In genomic region chr14:41403360-41403759, GRCh38 we compare ENCODE assay signal across 15 cellular contexts.
DNase-seq lines count a peak whose midpoint lies in the region; FAIRE-seq and TF ChIP-seq lines count a peak whose summit lies in the region.
"Had no signal": no experiment of that assay in that cellular context is flagged by ENCODE, and none has a peak within 500 bp of the region (broad histone marks: within the 10 kb centered on the region; RNA-seq: fewer than 3 reads in every experiment).

No MANE protein-coding gene starts in this region.

- POLR2A ChIA-PET in H1 (lab: Charles Lee; ENCODE audit: partially characterized antibody) = no interaction called here

- no peaks in the 10 kb centered on the region for H3K79me1 ChIP-seq in H1 (ENCODE audit: low read depth, low read length)

- FAIRE-seq in H1 (lab: Jason Lieb, UNC) = no peak
- FAIRE-seq: GM12878, GM18507 had no signal

- no peak for TF ChIP-seq POLR2A in H1 (IDR thresholded peaks at IDR 0.05; ENCODE audit: control extremely low read depth in 1 of 2, low read depth in 2 of 2, low read length in 2 of 2)

- no peak overlapping the region for H3K56ac ChIP-seq in H1 (replicated peaks; ENCODE audit: insufficient read length, low read depth, low read length)

- H3K4me3 ChIP-seq in HUES48 (ENCODE audit: low read depth, low read length) = peak overlapping the region; percentile 18; the same call in 1 of the 2 replicates
- H3K4me3 ChIP-seq in H1 (ENCODE audit: extremely low read depth in 1 of 4, insufficient read depth in 2 of 4, low read depth in 3 of 4, low read length in 4 of 4) = peak overlapping the region in 1 of 4 experiments; percentile 7; a peak in 1 of 8 replicates
- H3K4me3 ChIP-seq in iPS-18a (ENCODE audit: low read length) = peak overlapping the region; percentile 47
- H3K4me3 ChIP-seq: GM12878 had no signal

- no peak overlapping the region for H2BK5ac ChIP-seq in H1 (ENCODE audit: low read depth, low read length)

- DNase-seq in H1 (ENCODE audit: low read depth in 1 of 2, low spot score in 2 of 2) = peak in 1 of 2 experiments; percentile 13
- no peak for DNase-seq in activated CD4-positive, alpha-beta T cell treated with anti-CD3 and anti-CD28 coated beads, Interleukin-2, amount 50 U/mL, for 1 hour
- DNase-seq in NCI-H1436 treated with DMSO at 0.1 percent for 48 hours (lab: John Stamatoyannopoulos, UW) = no peak
- no peak for DNase-seq in NCI-H510A (lab: John Stamatoyannopoulos, UW)
- DNase-seq in NCI-H446 (lab: John Stamatoyannopoulos, UW) = no peak
- DNase-seq: C1 segment of cervical spinal cord; Calu3; CD4-positive, alpha-beta T cell; DMS 273 treated with DMSO at 0.1 percent for 48 hours; H7 had no signal

- H2AFZ ChIP-seq in H1 (ENCODE audit: low read length) = no peak overlapping the region

- no peak overlapping the region for H3K23ac ChIP-seq in H1 (ENCODE audit: insufficient read length)

- no peak overlapping the region for H2AK5ac ChIP-seq in H1 (ENCODE audit: low read depth, low read length)

- no peaks in the 10 kb centered on the region for H3K23me2 ChIP-seq in H1 (ENCODE audit: low read depth, low read length)

- no peak overlapping the region for H3K9ac ChIP-seq in HUES48 (ENCODE audit: low read depth, low read length)
- no peak overlapping the region for H3K9ac ChIP-seq in H1 (replicated peaks in 1 of 4; ENCODE audit: extremely low read depth in 1 of 4, low read depth in 3 of 4, low read length in 3 of 4)
- no peak overlapping the region for H3K9ac ChIP-seq in iPS-18a (ENCODE audit: low read length)

- no peak overlapping the region for H2BK120ac ChIP-seq in H1 (replicated peaks; ENCODE audit: low read depth, low read length)

- H3K27me3 ChIP-seq in HUES48 (ENCODE audit: control insufficient read depth, insufficient read depth, low read length) (peaks cover 10% of the 10 kb centered on the region), H1 (replicated peaks in 1 of 4; ENCODE audit: control insufficient read depth in 3 of 4, extremely low read depth in 1 of 4, insufficient read depth in 3 of 4, low read length in 3 of 4) (no peaks in the 10 kb centered on the region; a peak in 3 of 7 replicates), iPS-18a (ENCODE audit: control insufficient read depth, insufficient read depth, low read length) (peaks cover 11% of the 10 kb centered on the region)

- no peak overlapping the region for H3K14ac ChIP-seq in H1 (ENCODE audit: insufficient read length)

- no peak for TF ChIP-seq RAD21 in H1 (IDR thresholded peaks at IDR 0.05 in 1 of 2, conservative IDR thresholded peaks at IDR 0.05 in 1 of 2; ENCODE audit: low read depth in 2 of 2, low read length in 2 of 2)

- H3K4ac ChIP-seq in H1 (replicated peaks; ENCODE audit: insufficient read length, low read depth, low read length) = no peak overlapping the region

- H2BK20ac ChIP-seq in H1 (ENCODE audit: low read length) = no peak overlapping the region

- H2BK12ac ChIP-seq in H1 (ENCODE audit: low read depth, low read length) = no peak overlapping the region

- peak overlapping the region; percentile 75 for H3K27ac ChIP-seq in HUES48 (ENCODE audit: low read depth, low read length)
- H3K27ac ChIP-seq in H1 (ENCODE audit: low read depth, low read length) = no peak overlapping the region
- H3K27ac ChIP-seq in iPS-18a (ENCODE audit: low read length) = no peak overlapping the region
- H3K27ac ChIP-seq: HL-60 had no signal

- no peak overlapping the region for H3K18ac ChIP-seq in H1 (ENCODE audit: extremely low read depth, low read length)

- CTCF ChIA-PET in H1 (lab: Charles Lee; ENCODE audit: partially characterized antibody) = no interaction called here

- no peaks in the 10 kb centered on the region for H3K36me3 ChIP-seq in HUES48 (ENCODE audit: control insufficient read depth, insufficient read depth, low read length)
- H3K36me3 ChIP-seq in H1 (ENCODE audit: control insufficient read depth in 2 of 4, insufficient read depth in 4 of 4, low read length in 3 of 4) = no peaks in the 10 kb centered on the region
- no peaks in the 10 kb centered on the region for H3K36me3 ChIP-seq in iPS-18a (ENCODE audit: control insufficient read depth, low read depth, low read length)

- no peak for TF ChIP-seq EP300 in H1 (IDR thresholded peaks at IDR 0.05; ENCODE audit: borderline replicate concordance in 1 of 2, low read depth in 2 of 2, low read length in 2 of 2)

- H4K20me1 ChIP-seq in H1 (replicated peaks in 1 of 2; ENCODE audit: control insufficient read depth in 1 of 2, insufficient read depth in 2 of 2, low read length in 2 of 2) = no peaks in the 10 kb centered on the region

- no peak overlapping the region for H2BK15ac ChIP-seq in H1 (ENCODE audit: low read length)

- no peak overlapping the region for H4K91ac ChIP-seq in H1 (replicated peaks; ENCODE audit: insufficient read length, low read length)

- no peak for TF ChIP-seq CTCF in H1 (IDR thresholded peaks at IDR 0.05; ENCODE audit: control extremely low read depth in 1 of 3, insufficient read depth in 1 of 3, low read depth in 1 of 3, low read length in 3 of 3)

- H3K4me2 ChIP-seq in H1 (ENCODE audit: insufficient read depth in 1 of 2, low read depth in 2 of 2, low read length in 2 of 2) = 0 out of 4 replicates have a peak overlapping the region, but pooled peaks have one; percentile 19 to 47

- H3K4me1 ChIP-seq in HUES48 (ENCODE audit: control insufficient read depth, insufficient read depth, low read length) (peaks cover 33% of the 10 kb centered on the region), H1 (replicated peaks in 1 of 4; ENCODE audit: control insufficient read depth in 3 of 4, insufficient read depth in 4 of 4, low read length in 3 of 4) (peaks cover 0 to 6% (median 4%) of the 10 kb centered on the region in 4 experiments; a peak in 2 of 7 replicates), iPS-18a (ENCODE audit: control insufficient read depth, low read depth, low read length) (peaks cover 35% of the 10 kb centered on the region)

- no peaks in the 10 kb centered on the region for H3K9me3 ChIP-seq in HUES48 (ENCODE audit: control insufficient read depth, insufficient read depth, low read length)
- H3K9me3 ChIP-seq in H1 (ENCODE audit: insufficient read depth in 2 of 2, low read depth in 1 of 2, low read length in 1 of 2) = no peaks in the 10 kb centered on the region
- no peaks in the 10 kb centered on the region for H3K9me3 ChIP-seq in iPS-18a (ENCODE audit: control insufficient read depth, low read depth, low read length)

- no peak overlapping the region for H4K5ac ChIP-seq in H1 (ENCODE audit: insufficient read length, low read depth, low read length)

- no peak overlapping the region for H4K8ac ChIP-seq in H1 (ENCODE audit: extremely low read depth, insufficient read depth, low read length)

- no peaks in the 10 kb centered on the region for H3K79me2 ChIP-seq in H1 (ENCODE audit: control insufficient read depth in 1 of 2, insufficient read depth in 2 of 2, low read length in 2 of 2)

TF ChIP-seq in H1, 55 proteins besides CTCF, POLR2A, EP300 and RAD21:
- TF ChIP-seq GABPA (IDR thresholded peaks at IDR 0.05; ENCODE audit: borderline replicate concordance, insufficient read depth, low read length) (no peak), POU5F1 (IDR thresholded peaks at IDR 0.05; ENCODE audit: low read depth, low read length) (0 out of 2 replicates have a peak, but pooled peaks have one; percentile 30), NANOG (IDR thresholded peaks at IDR 0.05; ENCODE audit: insufficient read depth, low read depth, low read length, poor library complexity, severe bottlenecking) (peak; percentile 61)
